In the genomic region with DNA sequence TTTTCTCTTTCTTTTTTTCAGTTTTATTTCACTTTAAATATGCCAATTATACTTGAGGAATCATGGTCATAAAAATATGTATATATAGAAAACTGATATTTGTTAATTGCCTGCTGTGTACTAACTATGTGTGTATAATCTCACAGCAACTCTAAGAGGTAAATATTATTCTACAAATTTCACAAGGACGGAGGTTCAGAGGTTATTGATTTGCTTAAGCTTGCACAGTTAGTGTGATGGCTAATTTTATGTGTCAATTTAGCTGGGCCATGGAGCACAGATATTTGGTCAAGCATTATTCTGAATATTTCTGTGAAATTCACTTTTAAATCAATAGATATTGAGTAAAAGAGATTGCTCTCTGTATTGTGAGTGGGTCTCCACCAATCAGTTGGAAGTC, we compare ENCODE assay signal across 5 cellular contexts.
"Had no signal": no experiment of that assay in that cellular context is flagged by ENCODE, and none has a peak within 500 bp of the region (broad histone marks: within the 10 kb centered on the region; RNA-seq: fewer than 3 reads in every experiment).

No MANE protein-coding gene starts in this region.

- H3K4me3 ChIP-seq: K562 had no signal

- DNase-seq: IMR-90, KBM-7 had no signal

- FAIRE-seq: HTR-8/SVneo, K562 had no signal

- H3K27ac ChIP-seq: HL-60 had no signal

- ATAC-seq: K562 had no signal
